Comparison of ENCODE assay signal across 20 cellular contexts in the genomic region with DNA sequence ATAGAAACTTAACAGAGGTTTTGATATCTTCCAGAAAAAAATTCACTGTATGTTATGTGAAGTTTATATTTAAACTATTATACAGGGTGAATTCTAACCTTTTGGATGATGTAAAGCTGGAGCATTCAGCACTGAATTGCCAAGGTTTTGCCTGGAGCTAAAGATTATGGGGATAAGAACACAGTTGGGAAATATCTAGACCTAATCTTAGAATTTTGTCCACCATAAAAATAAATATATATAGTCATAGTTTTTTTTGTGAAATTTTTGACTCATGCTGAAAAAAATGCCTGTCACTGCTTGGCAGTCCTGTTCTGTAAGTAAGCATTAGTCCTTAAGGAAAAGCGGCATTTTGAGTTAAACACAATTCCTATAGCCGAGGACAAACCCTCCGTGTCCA.
DNase-seq lines count a peak whose midpoint lies in the region; ATAC-seq, FAIRE-seq and TF ChIP-seq lines count a peak whose summit lies in the region.
"Had no signal": no experiment of that assay in that cellular context is flagged by ENCODE, and none has a peak within 500 bp of the region (broad histone marks: within the 10 kb centered on the region; RNA-seq: fewer than 3 reads in every experiment).

No MANE protein-coding gene starts in this region.

- no peaks in the 10 kb centered on the region for H3K9me3 ChIP-seq in RWPE2 (ENCODE audit: severe bottlenecking)
- H3K9me3 ChIP-seq in trophoblast cell (ENCODE audit: insufficient read depth, low read depth, low read length), result no peaks in the 10 kb centered on the region
- H3K9me3 ChIP-seq: BLaER1 treated with 17β-estradiol and CSF1 and Interleukin-3, amounts not matched to agents 10 nM and 100 nM had no signal

- WGBS in trophoblast cell (ENCODE audit: extremely low coverage, insufficient coverage, insufficient read length), result no CpG with 5 or more reads among the region's 3 CpGs

- no peak overlapping the region for H2AK5ac ChIP-seq in trophoblast cell (ENCODE audit: low read length)

- ATAC-seq in RWPE2 (ENCODE audit: low read depth), result peak; percentile 49; the same call in 1 of the 3 replicates
- ATAC-seq in HG02759 (IDR thresholded peaks at IDR 0.05; ENCODE audit: unreplicated experiment), result no peak
- no peak for ATAC-seq in HG03432 (IDR thresholded peaks at IDR 0.05; ENCODE audit: unreplicated experiment)
- ATAC-seq: CD8-positive, alpha-beta T cell; K562 had no signal

- H3K79me2 ChIP-seq in trophoblast cell (ENCODE audit: control insufficient read depth, insufficient read depth, low read length, poor library complexity), result no peaks in the 10 kb centered on the region

- H3K27me3 ChIP-seq in RWPE2 (ENCODE audit: insufficient read depth, poor library complexity, severe bottlenecking) (no peaks in the 10 kb centered on the region), bronchial epithelial cell (ENCODE audit: control insufficient read depth, insufficient read depth, low read length) (no peaks in the 10 kb centered on the region), trophoblast cell (ENCODE audit: insufficient read depth, low read length) (no peaks in the 10 kb centered on the region)
- H3K27me3 ChIP-seq: BLaER1 treated with 17β-estradiol and CSF1 and Interleukin-3, amounts not matched to agents 10 nM and 100 nM had no signal

- H3K18ac ChIP-seq in trophoblast cell (ENCODE audit: low read length), result no peak overlapping the region

- no peak overlapping the region for H3K23ac ChIP-seq in trophoblast cell (ENCODE audit: low read length)

- H3K14ac ChIP-seq in trophoblast cell (ENCODE audit: low read length), result no peak overlapping the region

- no peak overlapping the region for H4K91ac ChIP-seq in trophoblast cell (ENCODE audit: low read depth, low read length)

- H4K12ac ChIP-seq in trophoblast cell (ENCODE audit: low read depth, low read length), result no peak overlapping the region

- H3K4ac ChIP-seq in trophoblast cell (ENCODE audit: low read depth, low read length), result no peak overlapping the region

- peak; percentile 20 for DNase-seq in ELR (ENCODE audit: low read depth)
- no peak for DNase-seq in RWPE2 (ENCODE audit: low spot score)
- DNase-seq in bronchial epithelial cell (ENCODE audit: low read depth), result peak; percentile 22
- peak; percentile 47 to 99 for DNase-seq in trophoblast cell
- DNase-seq in DMS 273 treated with DMSO at 0.1 percent for 48 hours (lab: John Stamatoyannopoulos, UW), result no peak
- DNase-seq: Calu3; CD8-positive, alpha-beta T cell; DMS53; DND-41; GDM1; H9; IMR-90 had no signal

- H2BK12ac ChIP-seq in trophoblast cell (ENCODE audit: low read length), result no peak overlapping the region

- no peak overlapping the region for H3K9ac ChIP-seq in trophoblast cell (ENCODE audit: low read length)
- H3K9ac ChIP-seq: BLaER1 treated with 17β-estradiol and CSF1 and Interleukin-3, amounts not matched to agents 10 nM and 100 nM had no signal

- H3K4me1 ChIP-seq in RWPE2 (ENCODE audit: insufficient read depth, poor library complexity, severe bottlenecking) (peaks cover 13% of the 10 kb centered on the region), trophoblast cell (ENCODE audit: control insufficient read depth in 1 of 2, insufficient read depth in 2 of 2, low read length in 2 of 2) (no peaks in the 10 kb centered on the region)
- H3K4me1 ChIP-seq: BLaER1 treated with 17β-estradiol and CSF1 and Interleukin-3, amounts not matched to agents 10 nM and 100 nM had no signal

- H3K4me3 ChIP-seq in RWPE2 (ENCODE audit: severe bottlenecking) (no peak overlapping the region), bronchial epithelial cell (ENCODE audit: low read depth, low read length) (no peak overlapping the region), trophoblast cell (ENCODE audit: low read depth, low read length) (no peak overlapping the region)
- H3K4me3 ChIP-seq: BLaER1 treated with 17β-estradiol and CSF1 and Interleukin-3, amounts not matched to agents 10 nM and 100 nM; K562 had no signal

- no peak overlapping the region for H2BK120ac ChIP-seq in trophoblast cell (ENCODE audit: insufficient read depth, low read length, poor library complexity)

- TF ChIP-seq CTCF in RWPE2 (IDR thresholded peaks at IDR 0.05; ENCODE audit: poor library complexity, severe bottlenecking), result no peak
- TF ChIP-seq CTCF in bronchial epithelial cell (IDR thresholded peaks at IDR 0.05; ENCODE audit: insufficient read depth, low read length, severe bottlenecking), result no peak

- no peak for FAIRE-seq in bronchial epithelial cell (lab: Jason Lieb, UNC)
- FAIRE-seq: GM12892, GM18507, H1, K562 had no signal

- no peak overlapping the region for H2BK5ac ChIP-seq in trophoblast cell (ENCODE audit: low read depth, low read length, poor library complexity)

- H3K36me3 ChIP-seq in RWPE2 (ENCODE audit: low read depth) (no peaks in the 10 kb centered on the region), bronchial epithelial cell (ENCODE audit: control insufficient read depth, insufficient read depth, low read length) (no peaks in the 10 kb centered on the region), trophoblast cell (ENCODE audit: control insufficient read depth in 1 of 2, insufficient read depth in 2 of 2, low read length in 2 of 2) (no peaks in the 10 kb centered on the region)
- H3K36me3 ChIP-seq: BLaER1 treated with 17β-estradiol and CSF1 and Interleukin-3, amounts not matched to agents 10 nM and 100 nM had no signal

- no peak overlapping the region for H2AFZ ChIP-seq in trophoblast cell (ENCODE audit: insufficient read depth, low read length, poor library complexity)

- no peak overlapping the region for H3K4me2 ChIP-seq in trophoblast cell (ENCODE audit: low read length)
- H3K4me2 ChIP-seq: BLaER1 treated with 17β-estradiol and CSF1 and Interleukin-3, amounts not matched to agents 10 nM and 100 nM had no signal

- no peak overlapping the region for H3K27ac ChIP-seq in RWPE2 (ENCODE audit: poor library complexity, severe bottlenecking)
- no peak overlapping the region for H3K27ac ChIP-seq in trophoblast cell (ENCODE audit: low read depth, low read length)
- H3K27ac ChIP-seq: BLaER1 treated with 17β-estradiol and CSF1 and Interleukin-3, amounts not matched to agents 10 nM and 100 nM; HL-60 had no signal

- H3K79me1 ChIP-seq in trophoblast cell (ENCODE audit: low read length), result no peaks in the 10 kb centered on the region

- H4K8ac ChIP-seq in trophoblast cell (ENCODE audit: low read depth, low read length), result no peak overlapping the region

Comparison
In these comparisons a context has a peak if more than half of its experiments do, and no peak if none do; other contexts are left out.
1. DNase-seq: peak in ELR (single experiment), bronchial epithelial cell (single experiment) and trophoblast cell (2 of 2); none in RWPE2 (single experiment) and DMS 273 treated with DMSO at 0.1 percent for 48 hours (single experiment).